In the genomic region with DNA sequence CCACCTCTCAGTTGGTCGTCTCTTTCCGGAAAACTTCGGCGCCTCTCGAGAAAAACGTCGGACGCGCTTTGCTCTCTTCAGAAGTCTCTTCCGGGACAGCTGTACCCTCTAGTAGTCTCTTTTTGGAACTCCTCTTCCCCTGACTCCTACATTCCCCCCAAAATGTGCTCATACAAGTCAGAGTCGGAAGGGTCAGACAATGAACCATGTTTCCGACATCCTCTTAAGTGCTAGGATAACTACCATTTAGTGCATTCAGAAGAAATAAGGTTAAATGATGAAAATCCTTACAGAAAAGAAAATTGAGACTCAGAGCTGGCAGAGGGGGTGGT, we compare ENCODE assay signal across 8 cellular contexts. TPM values are rescaled to one million over a fixed set of nuclear protein-coding genes. Genes with fewer than 3 reads are reported as not detected.
DNase-seq lines count a peak whose midpoint lies in the region; ATAC-seq and TF ChIP-seq lines count a peak whose summit lies in the region.

No MANE protein-coding gene starts in this region.

- peaks cover 19% of the 10 kb centered on the region for H3K36me3 ChIP-seq in SJCRH30
- peaks cover 0 to 17% (median 0%) of the 10 kb centered on the region in 3 donors for H3K36me3 ChIP-seq in esophagus squamous epithelium
- H3K36me3 ChIP-seq in rectal smooth muscle tissue (ENCODE audit: control insufficient read depth, insufficient read depth, low read length): peaks cover 2% of the 10 kb centered on the region

- H3K4me3 ChIP-seq in GM12875 (ENCODE audit: low read depth, low read length) (peak overlapping the region; percentile 79), SJCRH30 (peak overlapping the region; percentile 76), esophagus squamous epithelium (peak overlapping the region; percentile 73 to 93 (median 81)), rectal smooth muscle tissue (ENCODE audit: low read length) (peak overlapping the region; percentile 94)

- ATAC-seq in HG02973 (IDR thresholded peaks at IDR 0.05; ENCODE audit: unreplicated experiment) (no peak), GM21360 (IDR thresholded peaks at IDR 0.05; ENCODE audit: unreplicated experiment) (no peak)

- in situ Hi-C loops in ACHN (cut with HindIII; ENCODE audit: low pct_ligation_motif_present, low pct_unique_long_range_greater_than_20kb, low sequenced_read_pairs): no loop called here

- no peak for DNase-seq in SJCRH30
- no peak for DNase-seq in esophagus squamous epithelium (lab: John Stamatoyannopoulos, UW)
- DNase-seq in ACHN: no peak
- DNase-seq in cortex of kidney (lab: John Stamatoyannopoulos, UW): no peak

- no peaks in the 10 kb centered on the region for H3K9me3 ChIP-seq in SJCRH30 (replicated peaks)
- H3K9me3 ChIP-seq in esophagus squamous epithelium: no peaks in the 10 kb centered on the region

- H3K9ac ChIP-seq in rectal smooth muscle tissue (ENCODE audit: low read length): no peak overlapping the region

- WGBS in esophagus squamous epithelium, 2 donors: 0% methylated on average over 12 of the region's 12 CpGs

- TF ChIP-seq CTCF in GM12875 (IDR thresholded peaks at IDR 0.05; ENCODE audit: borderline replicate concordance, insufficient read depth, low read depth, low read length) (no peak), esophagus squamous epithelium (IDR thresholded peaks at IDR 0.05) (no peak)

- no peak for TF ChIP-seq POLR2A in esophagus squamous epithelium (IDR thresholded peaks at IDR 0.05)

- no peaks in the 10 kb centered on the region for H3K27me3 ChIP-seq in SJCRH30
- no peaks in the 10 kb centered on the region for H3K27me3 ChIP-seq in esophagus squamous epithelium
- no peaks in the 10 kb centered on the region for H3K27me3 ChIP-seq in rectal smooth muscle tissue (ENCODE audit: control insufficient read depth, insufficient read depth, low read length)

- intact Hi-C loops in esophagus squamous epithelium (cut with DNase I): no loop called here

- H3K27ac ChIP-seq in SJCRH30 (peak overlapping the region; percentile 79; the same call in 1 of the 2 replicates), esophagus squamous epithelium (peak overlapping the region; percentile 93 to 98 (median 96)), rectal smooth muscle tissue (ENCODE audit: low read depth, low read length) (peak overlapping the region; percentile 95)

- no peaks in the 10 kb centered on the region; the same call in 1 of the 2 replicates for H3K4me1 ChIP-seq in SJCRH30
- H3K4me1 ChIP-seq in esophagus squamous epithelium: peaks cover 16 to 44% (median 21%) of the 10 kb centered on the region in 3 donors
- peaks cover 22% of the 10 kb centered on the region for H3K4me1 ChIP-seq in rectal smooth muscle tissue (ENCODE audit: control insufficient read depth, insufficient read depth, low read length)

RNA-seq across cellular contexts. Expression of gene TP53RK, which starts 0.5 kb away (rescaled TPM):
- 41.5 and 45.4 TPM in 2 replicates for total RNA-seq in SJCRH30 (2014; rRNA removed; shearing (Covaris generic))
- 10 to 100 TPM; 14.3 to 20.2 (median 17.1) TPM for total RNA-seq in esophagus squamous epithelium

RNA-seq across cellular contexts. Expression of gene SLC2A10, which starts 19.7 kb away (rescaled TPM):
- 4.6 and 5.1 TPM in 2 replicates for total RNA-seq in SJCRH30 (2014; rRNA removed; shearing (Covaris generic))
- total RNA-seq in esophagus squamous epithelium: 1 to 10 TPM; 3.1 to 6.7 (median 5.4) TPM

RNA-seq across cellular contexts. Expression of gene SLC13A3, which starts 38.5 kb away (rescaled TPM):
- total RNA-seq in SJCRH30 (2014; rRNA removed; shearing (Covaris generic)): not detected in 2 replicates
- 1 to 10 TPM in 2 of 4 donors, under 1 TPM in 2; 0.34 to 1.5 (median 1.0) TPM for total RNA-seq in esophagus squamous epithelium
